Comparison of ENCODE assay signal across 19 cellular contexts in genomic region chr14:71588028-71588427, GRCh38.
DNase-seq lines count a peak whose midpoint lies in the region; ATAC-seq lines count a peak whose summit lies in the region.
"Had no signal": no experiment of that assay in that cellular context is flagged by ENCODE, and none has a peak within 500 bp of the region (broad histone marks: within the 10 kb centered on the region; RNA-seq: fewer than 3 reads in every experiment).

No MANE protein-coding gene starts in this region.

- no peaks in the 10 kb centered on the region for H3K9me3 ChIP-seq in SJSA1 (replicated peaks)
- H3K9me3 ChIP-seq: esophagus squamous epithelium, left lung, MG63 had no signal

- ATAC-seq in HG03521 (IDR thresholded peaks at IDR 0.05; ENCODE audit: unreplicated experiment): no peak
- no peak for ATAC-seq in stimulated activated naive CD8-positive, alpha-beta T cell treated with anti-CD3 and anti-CD28 coated beads, Interleukin-15, amount 100 ng/mL, for 72 hours
- ATAC-seq: left lung had no signal

- H3K4me3 ChIP-seq in SJSA1: no peak overlapping the region
- H3K4me3 ChIP-seq in skeletal muscle cell (ENCODE audit: low read depth, low read length): no peak overlapping the region
- H3K4me3 ChIP-seq: esophagus squamous epithelium, left lung, MG63 had no signal

- peaks cover 12% of the 10 kb centered on the region for H3K36me3 ChIP-seq in SJSA1
- H3K36me3 ChIP-seq: left lung, MG63 had no signal

- no peak overlapping the region for H3K4me3 Mint-ChIP-seq in stimulated activated naive CD8-positive, alpha-beta T cell treated with anti-CD3 and anti-CD28 coated beads, Interleukin-15, amount 100 ng/mL, for 72 hours
- H3K4me3 Mint-ChIP-seq in T-helper 2 cell treated with Interferon-gamma antibody and Interleukin-4, amounts not matched to agents 5 μg/mL and 100 μg/mL, for 36 hours: no peak overlapping the region
- H3K4me3 Mint-ChIP-seq: activated CD4-positive, alpha-beta memory T cell treated with anti-CD3 and anti-CD28 coated beads for 36 hours; stimulated activated naive CD8-positive, alpha-beta T cell treated with anti-CD3 and anti-CD28 coated beads, Interleukin-15, Interleukin-2, amounts not matched to agents 100 ng/mL and 50 ng/mL, for 24 hours had no signal

- H3K27ac Mint-ChIP-seq in stimulated activated naive CD8-positive, alpha-beta T cell treated with anti-CD3 and anti-CD28 coated beads, Interleukin-15, amount 100 ng/mL, for 72 hours: no peak overlapping the region
- no peak overlapping the region for H3K27ac Mint-ChIP-seq in T-helper 2 cell treated with Interferon-gamma antibody and Interleukin-4, amounts not matched to agents 5 μg/mL and 100 μg/mL, for 36 hours
- H3K27ac Mint-ChIP-seq: activated CD4-positive, alpha-beta memory T cell treated with anti-CD3 and anti-CD28 coated beads for 36 hours; stimulated activated naive CD8-positive, alpha-beta T cell treated with anti-CD3 and anti-CD28 coated beads, Interleukin-15, Interleukin-2, amounts not matched to agents 100 ng/mL and 50 ng/mL, for 24 hours had no signal

- H3K27ac ChIP-seq in SJSA1: peak overlapping the region; percentile 38
- H3K27ac ChIP-seq: C4-2B, esophagus squamous epithelium, left lung had no signal

- H3K4me1 ChIP-seq in SJSA1 (replicated peaks): peaks cover 65% of the 10 kb centered on the region

- no peaks in the 10 kb centered on the region for H3K9me3 Mint-ChIP-seq in stimulated activated naive CD8-positive, alpha-beta T cell treated with anti-CD3 and anti-CD28 coated beads, Interleukin-15, amount 100 ng/mL, for 72 hours
- no peaks in the 10 kb centered on the region for H3K9me3 Mint-ChIP-seq in T-helper 2 cell treated with Interferon-gamma antibody and Interleukin-4, amounts not matched to agents 5 μg/mL and 100 μg/mL, for 36 hours
- H3K9me3 Mint-ChIP-seq: activated CD4-positive, alpha-beta memory T cell treated with anti-CD3 and anti-CD28 coated beads for 36 hours; stimulated activated naive CD8-positive, alpha-beta T cell treated with anti-CD3 and anti-CD28 coated beads, Interleukin-15, Interleukin-2, amounts not matched to agents 100 ng/mL and 50 ng/mL, for 24 hours had no signal

- no peaks in the 10 kb centered on the region for H3K27me3 ChIP-seq in SJSA1 (replicated peaks)
- H3K27me3 ChIP-seq: esophagus squamous epithelium, left lung, MG63 had no signal

- peak; percentile 91 for DNase-seq in ELR (ENCODE audit: low read depth)
- peak in 1 of 2 experiments; percentile 29 for DNase-seq in SJSA1 (ENCODE audit: low read depth in 1 of 2, low spot score in 2 of 2)
- DNase-seq in dedifferentiated amniotic fluid mesenchymal stem cell (ENCODE audit: extremely low spot score): peak; percentile 33
- peak; percentile 49 for DNase-seq in skeletal muscle cell (ENCODE audit: low read depth)
- no peak for DNase-seq in stimulated activated naive CD8-positive, alpha-beta T cell treated with anti-CD3 and anti-CD28 coated beads, Interleukin-15, amount 100 ng/mL, for 72 hours
- no peak for DNase-seq in activated CD8-positive, alpha-beta memory T cell treated with anti-CD3 and anti-CD28 coated beads, Interleukin-2, amount 50 U/mL, for 48 hours
- DNase-seq in T-helper 2 cell treated with Interferon-gamma antibody and Interleukin-4, amounts not matched to agents 5 μg/mL and 100 μg/mL, for 36 hours (ENCODE audit: low spot score): no peak
- DNase-seq: activated CD4-positive, alpha-beta memory T cell treated with anti-CD3 and anti-CD28 coated beads for 36 hours; activated T-cell treated with anti-CD3 and anti-CD28 coated beads, Interleukin-2, amount 50 U/mL, for 48 hours; cortex of kidney; esophagus squamous epithelium; left lung; MG63; NCI-H2029 treated with DMSO at 0.1 percent for 48 hours; NCI-H526 treated with DMSO at 0.1 percent for 48 hours; OCI-M1 had no signal

- peaks cover 32% of the 10 kb centered on the region for H3K36me3 Mint-ChIP-seq in T-helper 2 cell treated with Interferon-gamma antibody and Interleukin-4, amounts not matched to agents 5 μg/mL and 100 μg/mL, for 36 hours (ENCODE audit: low read depth)

- H3K4me1 Mint-ChIP-seq in stimulated activated naive CD8-positive, alpha-beta T cell treated with anti-CD3 and anti-CD28 coated beads, Interleukin-15, amount 100 ng/mL, for 72 hours: peaks cover 50% of the 10 kb centered on the region
- peaks cover 50% of the 10 kb centered on the region for H3K4me1 Mint-ChIP-seq in T-helper 2 cell treated with Interferon-gamma antibody and Interleukin-4, amounts not matched to agents 5 μg/mL and 100 μg/mL, for 36 hours (ENCODE audit: low read depth)

- H3K27me3 Mint-ChIP-seq in stimulated activated naive CD8-positive, alpha-beta T cell treated with anti-CD3 and anti-CD28 coated beads, Interleukin-15, amount 100 ng/mL, for 72 hours: no peaks in the 10 kb centered on the region
- no peaks in the 10 kb centered on the region for H3K27me3 Mint-ChIP-seq in T-helper 2 cell treated with Interferon-gamma antibody and Interleukin-4, amounts not matched to agents 5 μg/mL and 100 μg/mL, for 36 hours (ENCODE audit: low read depth)
- H3K27me3 Mint-ChIP-seq: activated CD4-positive, alpha-beta memory T cell treated with anti-CD3 and anti-CD28 coated beads for 36 hours; stimulated activated naive CD8-positive, alpha-beta T cell treated with anti-CD3 and anti-CD28 coated beads, Interleukin-15, Interleukin-2, amounts not matched to agents 100 ng/mL and 50 ng/mL, for 24 hours had no signal

Comparison
In these comparisons a context has a peak if more than half of its experiments do, and no peak if none do; other contexts are left out.
1. DNase-seq: peak in ELR (single experiment), dedifferentiated amniotic fluid mesenchymal stem cell (single experiment) and skeletal muscle cell (single experiment); none in stimulated activated naive CD8-positive, alpha-beta T cell treated with anti-CD3 and anti-CD28 coated beads, Interleukin-15, amount 100 ng/mL, for 72 hours (0 of 2), activated CD8-positive, alpha-beta memory T cell treated with anti-CD3 and anti-CD28 coated beads, Interleukin-2, amount 50 U/mL, for 48 hours (single experiment) and T-helper 2 cell treated with Interferon-gamma antibody and Interleukin-4, amounts not matched to agents 5 μg/mL and 100 μg/mL, for 36 hours (single experiment).